In genomic region chr20:49833483-49833882, GRCh38 we compare ENCODE assay signal across 1 cellular context.
TF ChIP-seq lines count a peak whose summit lies in the region.

No MANE protein-coding gene starts in this region.

TF ChIP-seq in IMR-90, 13 proteins besides CTCF, POLR2A, EP300 and RAD21 (continued from another document):
- TF ChIP-seq RFX5 (IDR thresholded peaks at IDR 0.05; ENCODE audit: low read depth, low read length) (no peak), BHLHE40 (IDR thresholded peaks at IDR 0.05; ENCODE audit: low read depth, low read length) (no peak), NFE2L2 (IDR thresholded peaks at IDR 0.05; ENCODE audit: low read depth, low read length) (no peak), MXI1 (IDR thresholded peaks at IDR 0.05; ENCODE audit: borderline replicate concordance, low read depth, low read length) (no peak), MAFK (IDR thresholded peaks at IDR 0.05; ENCODE audit: low read depth, low read length) (no peak), RCOR1 (IDR thresholded peaks at IDR 0.05; ENCODE audit: insufficient replicate concordance, low read length) (no peak)
